ENCODE assay signal across 18 cellular contexts in the genomic region with DNA sequence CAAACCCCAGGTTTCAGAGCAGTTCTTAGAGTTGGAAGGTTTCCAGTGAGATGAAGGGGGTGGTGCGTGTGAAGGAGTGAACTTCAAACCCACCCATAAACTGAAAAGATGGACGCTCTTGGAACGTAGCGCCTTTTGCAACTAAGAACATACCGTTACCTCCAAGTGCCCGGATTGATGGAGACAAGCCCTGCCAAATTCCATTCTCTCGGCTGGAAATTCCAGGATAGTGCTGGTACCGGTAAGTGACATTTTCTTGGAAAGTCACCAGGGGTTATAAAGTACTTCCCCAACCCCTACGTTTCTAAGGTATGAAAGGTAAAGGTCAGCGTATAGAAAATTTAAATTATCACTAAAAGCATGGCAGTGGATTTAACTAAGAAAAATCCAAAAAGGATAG.
DNase-seq lines count a peak whose midpoint lies in the region; ATAC-seq, FAIRE-seq and TF ChIP-seq lines count a peak whose summit lies in the region.
"Had no signal": no experiment of that assay in that cellular context is flagged by ENCODE, and none has a peak within 500 bp of the region (broad histone marks: within the 10 kb centered on the region; RNA-seq: fewer than 3 reads in every experiment).

No MANE protein-coding gene starts in this region.

- POLR2A ChIA-PET in K562 (lab: Yijun Ruan, JAX): interaction anchor here (1.0 kb wide), 1 partner anchor 24 kb away, joined by 3 read pairs; no protein-coding TSS in a partner anchor

- in situ Hi-C loops in K562 (cut with MboI): no loop called here

- no peaks in the 10 kb centered on the region for H3K9me3 ChIP-seq in K562 (replicated peaks; ENCODE audit: control insufficient read depth, insufficient read depth, low read depth, low read length)
- H3K9me3 ChIP-seq: BLaER1 had no signal

- H3K9me2 ChIP-seq in GM23338 (ENCODE audit: insufficient read depth): peaks cover 8% of the 10 kb centered on the region

- H3K79me2 ChIP-seq in GM23338 (replicated peaks; ENCODE audit: insufficient read depth) (no peaks in the 10 kb centered on the region), K562 (ENCODE audit: control insufficient read depth, insufficient read depth, low read length) (no peaks in the 10 kb centered on the region)

- no peak overlapping the region for H3K9ac ChIP-seq in K562 (ENCODE audit: insufficient read depth in 1 of 2, low read depth in 2 of 2, low read length in 2 of 2)
- H3K9ac ChIP-seq: BLaER1, GM23248 had no signal

- no peak for TF ChIP-seq RAD21 in K562 (CRISPR knock-in tag; conservative IDR thresholded peaks at IDR 0.05 in 1 of 2, IDR thresholded peaks at IDR 0.05 in 1 of 2)

- H3K4me3 ChIP-seq in GM23338 (no peak overlapping the region), K562 (no peak overlapping the region)
- H3K4me3 ChIP-seq: BLaER1, GM23248 had no signal

- CTCF ChIA-PET in K562 (lab: Yijun Ruan, JAX; ENCODE audit: low intra/inter-chr PET ratio): no interaction called here

- H3K4me1 Mint-ChIP-seq in GM23338 (no peaks in the 10 kb centered on the region), osteocyte (ENCODE audit: unreplicated experiment) (no peaks in the 10 kb centered on the region)
- H3K4me1 Mint-ChIP-seq: CD14-positive monocyte had no signal

- H3K27ac Mint-ChIP-seq in GM23338 (no peak overlapping the region), osteocyte (ENCODE audit: unreplicated experiment) (no peak overlapping the region)
- H3K27ac Mint-ChIP-seq: CD14-positive monocyte; CD4-positive, alpha-beta memory T cell had no signal

- H3K4me1 ChIP-seq in GM23338 (ENCODE audit: insufficient read depth): no peaks in the 10 kb centered on the region
- no peaks in the 10 kb centered on the region; a peak in 1 of 5 replicates for H3K4me1 ChIP-seq in K562 (replicated peaks in 1 of 2; ENCODE audit: control insufficient read depth in 2 of 2, insufficient read depth in 2 of 2, low read length in 2 of 2)
- H3K4me1 ChIP-seq: BLaER1 had no signal

- DNase-seq in GM23338 (ENCODE audit: low spot score) (no peak), K562 (ENCODE audit: extremely low read depth in 1 of 4, low spot score in 3 of 4) (no peak), left kidney (ENCODE audit: low read depth, low spot score) (peak; percentile 43), osteocyte (ENCODE audit: extremely low spot score, unreplicated experiment) (peak; percentile 17), left lobe of liver (ENCODE audit: low spot score) (no peak)
- DNase-seq: 8988T; CD4-positive, alpha-beta memory T cell; DMS153; DMS79; GF-D8; GM23248; H7 had no signal

- BruUV-seq in K562 (replicated peaks; lab: Mats Ljungman, UMichigan): no TSS peak

- intact Hi-C loops in K562 (cut with micrococcal nuclease): no loop called here

- H3K9me3 Mint-ChIP-seq in GM23338: no peaks in the 10 kb centered on the region
- no peaks in the 10 kb centered on the region for H3K9me3 Mint-ChIP-seq in osteocyte (ENCODE audit: unreplicated experiment)

- H3K27me3 Mint-ChIP-seq in GM23338 (ENCODE audit: insufficient read depth, low read depth, poor library complexity) (peaks cover 5% of the 10 kb centered on the region), osteocyte (ENCODE audit: unreplicated experiment) (peaks cover 65% of the 10 kb centered on the region)

- no peaks in the 10 kb centered on the region for H3K36me3 Mint-ChIP-seq in GM23338 (ENCODE audit: low read depth)
- H3K36me3 Mint-ChIP-seq in osteocyte (ENCODE audit: unreplicated experiment): no peaks in the 10 kb centered on the region
- H3K36me3 Mint-ChIP-seq: CD14-positive monocyte; CD4-positive, alpha-beta memory T cell had no signal

- H3K36me3 ChIP-seq in GM23338 (ENCODE audit: insufficient read depth) (no peaks in the 10 kb centered on the region), K562 (ENCODE audit: control insufficient read depth, insufficient read depth, low read length) (no peaks in the 10 kb centered on the region)
- H3K36me3 ChIP-seq: BLaER1 had no signal

- no peaks in the 10 kb centered on the region for H3K27me3 ChIP-seq in GM23338 (ENCODE audit: insufficient read depth)
- peaks cover 20 to 42% of the 10 kb centered on the region in 2 experiments for H3K27me3 ChIP-seq in K562 (ENCODE audit: control insufficient read depth in 2 of 2, insufficient read depth in 2 of 2, low read length in 2 of 2)
- H3K27me3 ChIP-seq: BLaER1 had no signal

- TF ChIP-seq CTCF in GM23338 (conservative IDR thresholded peaks at IDR 0.05; ENCODE audit: low read depth in 2 of 2) (no peak), K562 (IDR thresholded peaks at IDR 0.05 in 2 of 3, conservative IDR thresholded peaks at IDR 0.05 in 1 of 3; ENCODE audit: insufficient read depth in 2 of 3, low read depth in 1 of 3, low read length in 3 of 3) (no peak), osteocyte (IDR thresholded peaks at IDR 0.05) (no peak)

- peak; percentile 37 for FAIRE-seq in K562 (lab: Jason Lieb, UNC)
- FAIRE-seq: GM19239 had no signal

- no peak for ATAC-seq in GM23338
- no peak for ATAC-seq in K562
- ATAC-seq in HG03378 (IDR thresholded peaks at IDR 0.05; ENCODE audit: unreplicated experiment): no peak
- ATAC-seq in activated CD4-positive, CD25-positive, alpha-beta regulatory T cell treated with anti-CD3 and anti-CD28 coated beads, Interleukin-2, amount 50 U/mL, for 24 hours: no peak
- ATAC-seq in left lobe of liver: no peak
- ATAC-seq: HCT116 had no signal

- no peak for TF ChIP-seq EP300 in K562 (IDR thresholded peaks at IDR 0.05; ENCODE audit: low read length)

- no peaks in the 10 kb centered on the region for H3F3A ChIP-seq in GM23338 (replicated peaks; ENCODE audit: low read depth)

- H4K20me1 ChIP-seq in GM23338 (replicated peaks; ENCODE audit: insufficient read depth): no peaks in the 10 kb centered on the region
- H4K20me1 ChIP-seq in K562 (replicated peaks; ENCODE audit: control insufficient read depth, insufficient read depth, low read length): no peaks in the 10 kb centered on the region
- H4K20me1 ChIP-seq: BLaER1 had no signal

- H3K27ac ChIP-seq in GM23338 (ENCODE audit: low read depth): no peak overlapping the region
- no peak overlapping the region for H3K27ac ChIP-seq in K562 (ENCODE audit: extremely low read depth, low read depth, low read length)
- H3K27ac ChIP-seq: BLaER1, GM23248 had no signal

- no peak for TF ChIP-seq POLR2A in K562 (conservative IDR thresholded peaks at IDR 0.05)

- H3K9me1 ChIP-seq in K562 (ENCODE audit: control insufficient read depth, insufficient read depth, low read length): no peaks in the 10 kb centered on the region

- 0 out of 2 replicates have a peak overlapping the region, but pooled peaks have one; percentile 16 for H2AFZ ChIP-seq in GM23338
- H2AFZ ChIP-seq in K562 (ENCODE audit: low read depth, low read length): no peak overlapping the region
- H2AFZ ChIP-seq: GM23248 had no signal

- H3K4me3 Mint-ChIP-seq in GM23338 (no peak overlapping the region), osteocyte (ENCODE audit: unreplicated experiment) (no peak overlapping the region)
- H3K4me3 Mint-ChIP-seq: CD14-positive monocyte; CD4-positive, alpha-beta memory T cell had no signal

- WGBS in K562 (ENCODE audit: insufficient coverage, low coverage, missing lambda C conversion rate): 3% methylated on average over 10 of the region's 10 CpGs

- no peak overlapping the region for H3K4me2 ChIP-seq in GM23338
- H3K4me2 ChIP-seq in K562 (ENCODE audit: insufficient read depth, low read length): no peak overlapping the region
- H3K4me2 ChIP-seq: BLaER1 had no signal

TF ChIP-seq in GM23338, 12 proteins besides CTCF, POLR2A, EP300 and RAD21 (continues in another document):
- TF ChIP-seq CREB1 (CRISPR knock-in tag; IDR thresholded peaks at IDR 0.05; ENCODE audit: low read depth) (no peak), EZH2phosphoT487 (IDR thresholded peaks at IDR 0.05; ENCODE audit: unreplicated experiment) (no peak), ZNF331 (CRISPR knock-in tag; IDR thresholded peaks at IDR 0.05; ENCODE audit: low read depth) (no peak)

TF ChIP-seq in K562, 482 proteins besides CTCF, POLR2A, EP300 and RAD21 (continues in another document):
- TF ChIP-seq, protein P1, sequence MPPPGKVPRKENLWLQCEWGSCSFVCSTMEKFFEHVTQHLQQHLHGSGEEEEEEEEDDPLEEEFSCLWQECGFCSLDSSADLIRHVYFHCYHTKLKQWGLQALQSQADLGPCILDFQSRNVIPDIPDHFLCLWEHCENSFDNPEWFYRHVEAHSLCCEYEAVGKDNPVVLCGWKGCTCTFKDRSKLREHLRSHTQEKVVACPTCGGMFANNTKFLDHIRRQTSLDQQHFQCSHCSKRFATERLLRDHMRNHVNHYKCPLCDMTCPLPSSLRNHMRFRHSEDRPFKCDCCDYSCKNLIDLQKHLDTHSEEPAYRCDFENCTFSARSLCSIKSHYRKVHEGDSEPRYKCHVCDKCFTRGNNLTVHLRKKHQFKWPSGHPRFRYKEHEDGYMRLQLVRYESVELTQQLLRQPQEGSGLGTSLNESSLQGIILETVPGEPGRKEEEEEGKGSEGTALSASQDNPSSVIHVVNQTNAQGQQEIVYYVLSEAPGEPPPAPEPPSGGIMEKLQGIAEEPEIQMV (tag; conservative IDR thresholded peaks at IDR 0.05; ENCODE audit: low read depth): no peak
- TF ChIP-seq ZNF778 (CRISPR knock-in tag; IDR thresholded peaks at IDR 0.05): no peak
- no peak for TF ChIP-seq NR3C1 (CRISPR knock-in tag; IDR thresholded peaks at IDR 0.05)
- TF ChIP-seq CREBBP (IDR thresholded peaks at IDR 0.05; ENCODE audit: low read depth, low read length): no peak
- no peak for TF ChIP-seq YBX1 (IDR thresholded peaks at IDR 0.05)
- no peak for TF ChIP-seq HDAC1 (IDR thresholded peaks at IDR 0.05)
- TF ChIP-seq NCOA4 (IDR thresholded peaks at IDR 0.05; ENCODE audit: partially characterized antibody): no peak
- no peak for TF ChIP-seq RFX5 (IDR thresholded peaks at IDR 0.05; ENCODE audit: low read depth, low read length)
- no peak for TF ChIP-seq NFXL1 (CRISPR knock-in tag; IDR thresholded peaks at IDR 0.05)
- no peak for TF ChIP-seq ZNF512 (tag; IDR thresholded peaks at IDR 0.05)

Comparison
In these comparisons a context has a peak if more than half of its experiments do, and no peak if none do; other contexts are left out.
1. DNase-seq: peak in left kidney (single experiment) and osteocyte (single experiment); none in GM23338 (single experiment), K562 (0 of 4) and left lobe of liver (single experiment).